1 cellular context compared by ENCODE assay signal in genomic region chr20:62143118-62143975, GRCh38.
A peak's percentile ranks its signal among the peaks of the same experiment; 100 is the strongest.
TF ChIP-seq lines count a peak whose summit lies in the region.

TSS of gene PSMA7 (minus strand) at chr20:62143394. CDS start at chr20:62143303, 91 bp downstream.
TSS of gene SS18L1 (plus strand) at chr20:62143769. CDS start at chr20:62143821, 52 bp downstream.

TF ChIP-seq in HepG2, 621 proteins besides CTCF, POLR2A, EP300 and RAD21 (continued from another document and continues in another):
- TF ChIP-seq ZNF296 (CRISPR knock-in tag; conservative IDR thresholded peaks at IDR 0.05) (0 out of 2 replicates have a peak, but pooled peaks have one; percentile 50), FOXC1 (CRISPR knock-in tag; IDR thresholded peaks at IDR 0.05; ENCODE audit: borderline replicate concordance) (no peak; the same call in none of the 2 replicates), ZNF597 (CRISPR knock-in tag; IDR thresholded peaks at IDR 0.05) (peak; percentile 64; the same call in 1 of the 2 replicates), TEAD2 (CRISPR knock-in tag; IDR thresholded peaks at IDR 0.05) (no peak), ZNF766 (CRISPR knock-in tag; IDR thresholded peaks at IDR 0.05; ENCODE audit: borderline replicate concordance) (peak; percentile 90), ZBTB2 (CRISPR knock-in tag; IDR thresholded peaks at IDR 0.05; ENCODE audit: low read depth) (peak; percentile 94), IKZF4 (CRISPR knock-in tag; IDR thresholded peaks at IDR 0.05; ENCODE audit: borderline replicate concordance, low read depth, not compliant biosample characterization) (peak; percentile 95), SUZ12 (IDR thresholded peaks at IDR 0.05; ENCODE audit: low read depth, low read length) (no peak), SPEN (CRISPR knock-in tag; IDR thresholded peaks at IDR 0.05; ENCODE audit: low read depth) (peak; percentile 87; the same call in 1 of the 2 replicates), FIP1L1 (IDR thresholded peaks at IDR 0.05; ENCODE audit: borderline replicate concordance, insufficient read depth, low read depth, low read length) (no peak), ZNF3 (CRISPR knock-in tag; IDR thresholded peaks at IDR 0.05) (no peak), MAZ (IDR thresholded peaks at IDR 0.05; ENCODE audit: borderline replicate concordance, low read depth, low read length) (peak; percentile 68; the same call in 1 of the 2 replicates), MAZ (CRISPR knock-in tag; IDR thresholded peaks at IDR 0.05; ENCODE audit: low read depth) (peak; percentile 98), CEBPB (IDR thresholded peaks at IDR 0.05; ENCODE audit: borderline replicate concordance, low read depth, low read length) (no peak), ZNF44 (CRISPR knock-in tag; IDR thresholded peaks at IDR 0.05) (no peak), RNF219 (CRISPR knock-in tag; IDR thresholded peaks at IDR 0.05) (no peak), HDAC2 (CRISPR knock-in tag; IDR thresholded peaks at IDR 0.05) (no peak; the same call in 1 of the 2 replicates), TBP (CRISPR knock-in tag; IDR thresholded peaks at IDR 0.05) (no peak), ZNF292 (CRISPR knock-in tag; IDR thresholded peaks at IDR 0.05; ENCODE audit: borderline replicate concordance, low read depth) (no peak), POLR2AphosphoS5 (IDR thresholded peaks at IDR 0.05; ENCODE audit: low read depth, low read length) (peak; percentile 86), DNMT3B (CRISPR knock-in tag; conservative IDR thresholded peaks at IDR 0.05) (no peak), SIN3A (IDR thresholded peaks at IDR 0.05; ENCODE audit: borderline replicate concordance, low read depth, low read length) (peak; percentile 39), KLF15 (CRISPR knock-in tag; IDR thresholded peaks at IDR 0.05; ENCODE audit: borderline replicate concordance) (0 out of 2 replicates have a peak, but pooled peaks have one; percentile 18), ZNF816 (CRISPR knock-in tag; IDR thresholded peaks at IDR 0.05; ENCODE audit: borderline replicate concordance) (no peak), SRSF4 (IDR thresholded peaks at IDR 0.05; ENCODE audit: low read depth, low read length, poor library complexity, severe bottlenecking) (no peak), ATAD3A (CRISPR knock-in tag; IDR thresholded peaks at IDR 0.05) (0 out of 2 replicates have a peak, but pooled peaks have one; percentile 78), RARA (CRISPR knock-in tag; IDR thresholded peaks at IDR 0.05) (no peak), KLF12 (CRISPR knock-in tag; IDR thresholded peaks at IDR 0.05; ENCODE audit: borderline replicate concordance) (peak; percentile 77; the same call in 1 of the 2 replicates), ATF2 (CRISPR knock-in tag; IDR thresholded peaks at IDR 0.05) (no peak), HNRNPH1 (optimal IDR thresholded peaks at IDR 0.05; ENCODE audit: low read depth, low read length) (no peak), HCFC1 (IDR thresholded peaks at IDR 0.05; ENCODE audit: low read depth, low read length) (0 out of 2 replicates have a peak, but pooled peaks have one; percentile 28), YEATS2 (CRISPR knock-in tag; IDR thresholded peaks at IDR 0.05; ENCODE audit: borderline replicate concordance) (peak; percentile 41), KDM5A (IDR thresholded peaks at IDR 0.05; ENCODE audit: borderline replicate concordance, low read length) (no peak), NR1H2 (CRISPR knock-in tag; IDR thresholded peaks at IDR 0.05; ENCODE audit: borderline replicate concordance, low read depth) (no peak; the same call in 1 of the 2 replicates), ZSCAN25 (CRISPR knock-in tag; IDR thresholded peaks at IDR 0.05) (no peak; the same call in 1 of the 2 replicates), MLX (CRISPR knock-in tag; IDR thresholded peaks at IDR 0.05) (no peak), ZBTB14 (CRISPR knock-in tag; IDR thresholded peaks at IDR 0.05) (peak; percentile 95), ZNF431 (CRISPR knock-in tag; IDR thresholded peaks at IDR 0.05; ENCODE audit: borderline replicate concordance, low read depth) (peak; percentile 90; the same call in 1 of the 2 replicates), ZGPAT (CRISPR knock-in tag; IDR thresholded peaks at IDR 0.05) (peak; percentile 58; the same call in 1 of the 2 replicates), JUND (CRISPR knock-in tag; IDR thresholded peaks at IDR 0.05) (no peak), E2F5 (CRISPR knock-in tag; conservative IDR thresholded peaks at IDR 0.05) (peak; percentile 63), FOXO4 (CRISPR knock-in tag; conservative IDR thresholded peaks at IDR 0.05) (no peak), NFAT5 (CRISPR knock-in tag; IDR thresholded peaks at IDR 0.05) (peak; percentile 83; the same call in 1 of the 2 replicates)
